Comparison of ENCODE assay signal across 20 cellular contexts in the genomic region with DNA sequence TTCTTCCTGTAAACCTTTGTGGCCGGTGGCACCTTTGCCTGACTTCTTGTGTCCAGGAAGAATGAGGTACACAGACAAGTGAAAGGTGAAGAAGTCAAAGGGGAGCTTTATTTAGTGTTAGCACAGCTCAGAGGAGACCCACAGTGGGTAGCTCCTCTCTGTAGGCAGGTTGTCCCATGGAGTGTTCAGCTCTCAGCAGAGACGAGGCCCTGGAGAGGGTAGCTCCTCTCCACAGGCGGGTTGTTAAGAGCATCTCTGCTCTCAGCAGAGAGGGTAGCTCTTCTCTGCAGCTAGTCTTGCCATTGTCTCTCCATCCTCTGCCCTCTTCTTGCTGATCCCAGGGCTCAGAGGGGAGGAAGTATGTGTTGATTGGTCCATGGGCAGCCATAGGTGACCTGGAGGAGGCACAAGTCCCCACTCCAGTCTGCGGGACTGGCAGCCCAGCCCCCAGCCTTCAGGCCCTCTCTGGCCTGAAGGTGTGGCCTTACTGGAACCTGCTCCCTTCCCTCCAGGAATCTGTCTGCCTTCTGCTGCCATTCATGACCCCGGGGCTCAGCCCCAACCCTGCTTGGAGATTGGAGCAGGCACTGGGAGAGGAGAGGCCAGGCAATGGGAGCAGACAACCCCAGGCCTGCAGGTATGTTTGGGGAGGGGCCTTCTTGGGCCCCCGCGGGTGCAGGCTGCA.
"Had no signal": no experiment of that assay in that cellular context is flagged by ENCODE, and none has a peak within 500 bp of the region (broad histone marks: within the 10 kb centered on the region; RNA-seq: fewer than 3 reads in every experiment).

No MANE protein-coding gene starts in this region.

- H3K9me3 ChIP-seq: breast epithelium, MG63 had no signal

- H3K27me3 ChIP-seq: breast epithelium, MG63 had no signal

- DNase-seq: activated CD4-positive, alpha-beta T cell treated with anti-CD3 and anti-CD28 coated beads for 48 hours; activated CD4-positive, alpha-beta T cell treated with anti-CD3 and anti-CD28 coated beads, Interleukin-2, amount 50 U/mL, for 4 hours; activated CD8-positive, alpha-beta memory T cell treated with anti-CD3 and anti-CD28 coated beads, Interleukin-2, amount 50 U/mL, for 48 hours; activated CD8-positive, alpha-beta T cell treated with anti-CD3 and anti-CD28 coated beads, Interleukin-2, amount 10 ng/mL, durations not matched to agents 7 days and 5 days; activated T-cell treated with anti-CD3 and anti-CD28 coated beads, Interleukin-2, amount 50 U/mL, for 1 hour; aorta; caudate nucleus; MG63; NCI-H1105; NCI-H1436; NCI-H187; NCI-H2081; NCI-H2171 treated with DMSO at 0.1 percent for 48 hours; NCI-H226; NCI-H526 treated with DMSO at 0.1 percent for 48 hours; NCI-H82; SHP77 treated with DMSO at 0.1 percent for 48 hours had no signal

- H3K4me3 ChIP-seq: breast epithelium, MG63 had no signal

- ATAC-seq: activated CD4-positive, CD25-positive, alpha-beta regulatory T cell treated with anti-CD3 and anti-CD28 coated beads, Interleukin-2, amount 50 U/mL, for 24 hours; activated CD8-positive, alpha-beta T cell treated with anti-CD3 and anti-CD28 coated beads, Interleukin-2, amount 10 ng/mL, durations not matched to agents 7 days and 5 days had no signal

- H3K9ac ChIP-seq: KMS-11 had no signal

- H3K27ac ChIP-seq: breast epithelium, KMS-11 had no signal

- H3K4me1 ChIP-seq: breast epithelium had no signal

- H3K36me3 ChIP-seq: breast epithelium, MG63 had no signal

- H3K4me2 ChIP-seq: KMS-11 had no signal
